Comparison of ENCODE assay signal across 14 cellular contexts in genomic region chr5:133531178-133531577, GRCh38.
A peak's percentile ranks its signal among the peaks of the same experiment; 100 is the strongest.
DNase-seq lines count a peak whose midpoint lies in the region; ATAC-seq, FAIRE-seq and TF ChIP-seq lines count a peak whose summit lies in the region.
"Had no signal": no experiment of that assay in that cellular context is flagged by ENCODE, and none has a peak within 500 bp of the region (broad histone marks: within the 10 kb centered on the region; RNA-seq: fewer than 3 reads in every experiment).

No MANE protein-coding gene starts in this region.

- H3K4me1 ChIP-seq in right cardiac atrium (ENCODE audit: control insufficient read depth, insufficient read depth, low read length) (peaks cover 4% of the 10 kb centered on the region), SJCRH30 (peaks cover 54% of the 10 kb centered on the region), small intestine (ENCODE audit: control insufficient read depth in 2 of 2, insufficient read depth in 1 of 2, low read depth in 1 of 2, low read length in 1 of 2) (no peaks in the 10 kb centered on the region)
- H3K4me1 ChIP-seq: spleen had no signal

- no peaks in the 10 kb centered on the region for H3K27me3 Mint-ChIP-seq in neural crest cell (ENCODE audit: low read depth)

- FAIRE-seq in small intestine (lab: Jason Lieb, UNC): no peak
- FAIRE-seq: islet of Langerhans had no signal

- no peaks in the 10 kb centered on the region for H3K9me3 Mint-ChIP-seq in neural crest cell
- H3K9me3 Mint-ChIP-seq: activated T-cell treated with anti-CD3 and anti-CD28 coated beads, Interleukin-2, amount 50 U/mL, for 4 hours had no signal

- H3K27me3 ChIP-seq in right cardiac atrium (ENCODE audit: control insufficient read depth, insufficient read depth) (no peaks in the 10 kb centered on the region), SJCRH30 (no peaks in the 10 kb centered on the region), small intestine (ENCODE audit: control insufficient read depth in 2 of 2, insufficient read depth in 2 of 2, low read length in 2 of 2) (no peaks in the 10 kb centered on the region)

- no peak for TF ChIP-seq CTCF in neural crest cell (conservative IDR thresholded peaks at IDR 0.05)

- intact Hi-C loops in right cardiac atrium (cut with DNase I): no loop called here

- 72% methylated on average over 4 of the region's 4 CpGs for WGBS in right cardiac atrium
- 69 to 76% (median 71%) methylated on average over 4 of the region's 4 CpGs for WGBS in small intestine, 3 donors

- DNase-seq in neural crest cell (ENCODE audit: low read depth, low spot score) (no peak), right cardiac atrium (no peak), SJCRH30 (no peak), small intestine (no peak)
- DNase-seq: activated T-cell treated with anti-CD3 and anti-CD28 coated beads, Interleukin-2, amount 50 U/mL, for 4 hours; amygdala; nucleus accumbens; spleen; T-helper 1 cell had no signal

- H3K9me3 ChIP-seq in right cardiac atrium (ENCODE audit: control insufficient read depth, low read length): no peaks in the 10 kb centered on the region
- no peaks in the 10 kb centered on the region for H3K9me3 ChIP-seq in SJCRH30 (replicated peaks)
- no peaks in the 10 kb centered on the region for H3K9me3 ChIP-seq in small intestine (ENCODE audit: control insufficient read depth, low read depth)
- H3K9me3 ChIP-seq: spleen had no signal

- H3K27ac ChIP-seq in right cardiac atrium (ENCODE audit: low read length): no peak overlapping the region
- no peak overlapping the region for H3K27ac ChIP-seq in SJCRH30
- H3K27ac ChIP-seq in small intestine (ENCODE audit: low read depth in 1 of 2, low read length in 1 of 2): no peak overlapping the region
- H3K27ac ChIP-seq: spleen had no signal

- peak overlapping the region; percentile 15 for H3K27ac Mint-ChIP-seq in neural crest cell (ENCODE audit: unreplicated experiment)

- H3K4me3 Mint-ChIP-seq in neural crest cell: no peak overlapping the region
- H3K4me3 Mint-ChIP-seq: activated T-cell treated with anti-CD3 and anti-CD28 coated beads, Interleukin-2, amount 50 U/mL, for 4 hours had no signal

- H3K4me3 ChIP-seq in right cardiac atrium (ENCODE audit: low read length) (no peak overlapping the region), SJCRH30 (no peak overlapping the region), small intestine (ENCODE audit: low read depth in 1 of 2, low read length in 2 of 2) (no peak overlapping the region)
- H3K4me3 ChIP-seq: spleen had no signal

- H3K36me3 Mint-ChIP-seq in neural crest cell (ENCODE audit: low read depth): no peaks in the 10 kb centered on the region

- H3K36me3 ChIP-seq in SJCRH30 (no peaks in the 10 kb centered on the region), small intestine (ENCODE audit: control insufficient read depth in 2 of 2, insufficient read depth in 2 of 2, low read length in 2 of 2) (no peaks in the 10 kb centered on the region)
- H3K36me3 ChIP-seq: spleen had no signal

- ATAC-seq in GM18498 (IDR thresholded peaks at IDR 0.05; ENCODE audit: unreplicated experiment) (peak; percentile 74), GM19463 (IDR thresholded peaks at IDR 0.05; ENCODE audit: unreplicated experiment) (peak; percentile 88), HG03103 (IDR thresholded peaks at IDR 0.05; ENCODE audit: low read depth, unreplicated experiment) (peak; percentile 82), HG03378 (IDR thresholded peaks at IDR 0.05; ENCODE audit: unreplicated experiment) (no peak), right cardiac atrium (no peak)

- peaks cover 4% of the 10 kb centered on the region for H3K4me1 Mint-ChIP-seq in neural crest cell

Comparison
In these comparisons a context has a peak if more than half of its experiments do, and no peak if none do; other contexts are left out.
1. ATAC-seq: peak in GM18498 (single experiment), GM19463 (single experiment) and HG03103 (single experiment); none in HG03378 (single experiment) and right cardiac atrium (0 of 2).